ENCODE assay signal across 1 cellular context in genomic region chr2:68426446-68426845, GRCh38.
TF ChIP-seq lines count a peak whose summit lies in the region.

No MANE protein-coding gene starts in this region.

TF ChIP-seq in GM12878, 131 proteins besides CTCF, POLR2A, EP300 and RAD21:
- TF ChIP-seq ZNF274 (IDR thresholded peaks at IDR 0.05; ENCODE audit: insufficient read depth, insufficient read length) (no peak), IRF4 (IDR thresholded peaks at IDR 0.05; ENCODE audit: low read depth, low read length) (no peak), ZBED1 (IDR thresholded peaks at IDR 0.05; ENCODE audit: borderline replicate concordance) (peak; percentile 53; the same call in 1 of the 2 replicates)
